In genomic region chr1:115714572-115715141, GRCh38 we compare ENCODE assay signal across 18 cellular contexts. TPM values are rescaled to one million over a fixed set of nuclear protein-coding genes. Genes with fewer than 3 reads are reported as not detected.
DNase-seq lines count a peak whose midpoint lies in the region; ATAC-seq and TF ChIP-seq lines count a peak whose summit lies in the region.
"Had no signal": no experiment of that assay in that cellular context is flagged by ENCODE, and none has a peak within 500 bp of the region (broad histone marks: within the 10 kb centered on the region; RNA-seq: fewer than 3 reads in every experiment).

No MANE protein-coding gene starts in this region.

- 40% methylated on average over 1 of the region's 1 CpG for WGBS in prostate gland
- 63% methylated on average over 1 of the region's 1 CpG for WGBS in esophagus muscularis mucosa

- no peaks in the 10 kb centered on the region for H3K9me3 ChIP-seq in prostate gland
- no peaks in the 10 kb centered on the region for H3K9me3 ChIP-seq in esophagus muscularis mucosa

- H3K4me1 ChIP-seq in foreskin keratinocyte = peaks cover 20% of the 10 kb centered on the region
- peaks cover 11% of the 10 kb centered on the region for H3K4me1 ChIP-seq in prostate gland (replicated peaks)
- H3K4me1 ChIP-seq in esophagus muscularis mucosa = peaks cover 0 to 7% (median 2%) of the 10 kb centered on the region in 4 donors

- intact Hi-C loops in prostate gland (cut with DNase I) (no loop called here), esophagus muscularis mucosa (cut with DNase I) (no loop called here)

- H3K27me3 ChIP-seq in foreskin keratinocyte (no peaks in the 10 kb centered on the region), prostate gland (replicated peaks; ENCODE audit: insufficient read depth) (no peaks in the 10 kb centered on the region), esophagus muscularis mucosa (no peaks in the 10 kb centered on the region)

- TF ChIP-seq CTCF in foreskin keratinocyte (conservative IDR thresholded peaks at IDR 0.05) (no peak), prostate gland (IDR thresholded peaks at IDR 0.05) (peak in 1 of 4 experiments; percentile 12), esophagus muscularis mucosa (IDR thresholded peaks at IDR 0.05) (no peak), foreskin fibroblast (IDR thresholded peaks at IDR 0.05; ENCODE audit: low read depth, low read length) (no peak)

- peak; percentile 86 for ATAC-seq in foreskin keratinocyte
- no peak for ATAC-seq in GM19397 (IDR thresholded peaks at IDR 0.05; ENCODE audit: unreplicated experiment)
- no peak for ATAC-seq in GM18519 (IDR thresholded peaks at IDR 0.05; ENCODE audit: low FRiP score, unreplicated experiment)

- TF ChIP-seq EP300 in esophagus muscularis mucosa (IDR thresholded peaks at IDR 0.05) = no peak

- H3K36me3 ChIP-seq in prostate gland = no peaks in the 10 kb centered on the region
- peaks cover 0 to under 1% (median 0%) of the 10 kb centered on the region in 4 donors for H3K36me3 ChIP-seq in esophagus muscularis mucosa

- peak; percentile 97 for DNase-seq in HT-29 (ENCODE audit: low spot score)
- peak; percentile 71 for DNase-seq in NCI-H748 (lab: John Stamatoyannopoulos, UW; ENCODE audit: unreplicated experiment)
- peak; percentile 98 to 99 for DNase-seq in foreskin keratinocyte
- DNase-seq in prostate gland (ENCODE audit: low spot score) = peak; percentile 95
- no peak for DNase-seq in esophagus muscularis mucosa (ENCODE audit: extremely low spot score)
- DNase-seq in foreskin fibroblast = no peak
- DNase-seq: activated CD4-positive, alpha-beta T cell treated with anti-CD3 and anti-CD28 coated beads, Interleukin-2, amount 50 U/mL, for 1 hour; anterior cingulate cortex; C1 segment of cervical spinal cord; dermis blood vessel endothelial cell; foreskin melanocyte; NCI-H226; substantia nigra had no signal

- peak overlapping the region; percentile 4 for H3K27ac ChIP-seq in foreskin keratinocyte
- no peak overlapping the region for H3K27ac ChIP-seq in prostate gland
- no peak overlapping the region for H3K27ac ChIP-seq in esophagus muscularis mucosa (replicated peaks in 1 of 4)

- TF ChIP-seq POLR2A in prostate gland (IDR thresholded peaks at IDR 0.05) (no peak), esophagus muscularis mucosa (IDR thresholded peaks at IDR 0.05; ENCODE audit: low read depth) (no peak)

- H3K4me3 ChIP-seq in prostate gland (no peak overlapping the region), esophagus muscularis mucosa (no peak overlapping the region), foreskin fibroblast (ENCODE audit: low read depth in 1 of 2, low read length in 2 of 2) (no peak overlapping the region)

RNA-seq across cellular contexts. Expression of gene CASQ2, which starts 53.9 kb away (rescaled TPM):
- not detected in 2 replicates for total RNA-seq in HT-29 (2014; rRNA removed; shearing (Covaris generic))
- total RNA-seq in foreskin keratinocyte (not detected in 2 replicates), prostate gland (1 to 10 TPM; 6.4 to 6.6 TPM), esophagus muscularis mucosa (100 to 1,000 TPM in 3 of 4 donors, 10 to 100 TPM in 1; 95.6 to 138 (median 108) TPM)
- polyA plus RNA-seq in foreskin keratinocyte = not detected in 2 replicates
- total RNA-seq: dermis blood vessel endothelial cell; natural killer cell treated with Interleukin-12 subunit alpha and Interleukin-12 subunit beta and Interleukin-15 and Interleukin-18, amount 100 ng/mL, for 72 hours; RPMI7951; T-helper 2 cell treated with Interferon-gamma antibody and Interleukin-4, amounts not matched to agents 100 ng/mL and 5 ng/mL, for 36 hours had no signal

Comparison
In these comparisons a context has a peak if more than half of its experiments do, and no peak if none do; other contexts are left out.
1. DNase-seq: peak in HT-29 (single experiment), NCI-H748 (single experiment), foreskin keratinocyte (2 of 2) and prostate gland (single experiment); none in esophagus muscularis mucosa (single experiment) and foreskin fibroblast (0 of 2).
2. RNA of gene CASQ2, which starts 53.9 kb away (total RNA-seq): 95.6 to 138 TPM in esophagus muscularis mucosa; 6.4 to 6.6 TPM in prostate gland, not detected in HT-29 and not detected in foreskin keratinocyte; every median in the first group is over 10 times any median in the second.